In the genomic region with DNA sequence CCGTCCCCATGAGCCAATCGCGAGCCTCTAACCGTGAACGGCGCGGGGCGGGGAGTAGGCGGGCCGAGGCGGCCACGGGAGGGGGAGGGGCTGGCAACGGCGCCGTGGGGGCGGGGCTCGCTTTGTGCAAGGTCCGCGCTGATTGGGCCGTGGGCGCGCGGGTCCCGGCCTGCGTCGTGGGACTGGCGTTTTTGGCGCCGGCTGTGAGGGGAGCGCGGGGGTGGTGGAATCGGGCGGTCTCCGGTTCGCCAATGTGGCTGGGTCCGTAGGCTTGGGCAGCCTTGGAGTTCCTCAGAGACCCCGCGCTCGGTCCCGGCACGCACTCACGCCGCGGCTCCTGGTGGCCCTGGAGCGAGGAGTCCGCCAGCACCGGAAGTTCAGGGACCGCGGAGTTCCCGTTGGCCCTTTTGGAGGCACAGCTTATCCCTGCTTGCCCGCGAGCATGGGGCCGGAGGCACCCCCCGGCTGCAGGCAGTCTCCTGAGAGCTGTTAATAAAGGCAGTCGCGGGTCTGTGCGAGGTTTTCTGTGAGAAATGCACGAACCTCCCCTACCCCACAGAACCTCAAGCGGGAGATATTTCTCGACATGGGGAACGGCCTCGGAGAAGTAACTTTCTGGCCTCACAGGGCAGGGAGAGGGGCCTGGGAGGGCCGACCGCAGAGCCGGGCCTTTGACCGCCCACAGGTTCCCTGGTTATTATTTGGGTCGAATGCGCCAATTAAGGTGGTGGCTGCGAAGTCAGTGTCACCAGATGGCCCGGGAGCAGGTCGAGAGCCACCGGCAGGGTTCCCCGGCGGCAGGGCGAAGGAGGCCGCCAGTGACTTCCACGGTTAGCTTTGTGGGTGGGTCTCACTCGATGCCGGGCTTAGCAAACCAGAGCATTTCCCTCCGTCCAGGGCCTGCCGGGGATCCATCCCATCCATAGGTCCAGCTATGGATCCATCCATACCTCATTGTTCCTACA, we compare ENCODE assay signal across 1 cellular context.
TF ChIP-seq lines count a peak whose summit lies in the region.

No MANE protein-coding gene starts in this region.

TF ChIP-seq in HepG2, 621 proteins besides CTCF, POLR2A, EP300 and RAD21 (continued from another document and continues in another):
- TF ChIP-seq, protein P1, sequence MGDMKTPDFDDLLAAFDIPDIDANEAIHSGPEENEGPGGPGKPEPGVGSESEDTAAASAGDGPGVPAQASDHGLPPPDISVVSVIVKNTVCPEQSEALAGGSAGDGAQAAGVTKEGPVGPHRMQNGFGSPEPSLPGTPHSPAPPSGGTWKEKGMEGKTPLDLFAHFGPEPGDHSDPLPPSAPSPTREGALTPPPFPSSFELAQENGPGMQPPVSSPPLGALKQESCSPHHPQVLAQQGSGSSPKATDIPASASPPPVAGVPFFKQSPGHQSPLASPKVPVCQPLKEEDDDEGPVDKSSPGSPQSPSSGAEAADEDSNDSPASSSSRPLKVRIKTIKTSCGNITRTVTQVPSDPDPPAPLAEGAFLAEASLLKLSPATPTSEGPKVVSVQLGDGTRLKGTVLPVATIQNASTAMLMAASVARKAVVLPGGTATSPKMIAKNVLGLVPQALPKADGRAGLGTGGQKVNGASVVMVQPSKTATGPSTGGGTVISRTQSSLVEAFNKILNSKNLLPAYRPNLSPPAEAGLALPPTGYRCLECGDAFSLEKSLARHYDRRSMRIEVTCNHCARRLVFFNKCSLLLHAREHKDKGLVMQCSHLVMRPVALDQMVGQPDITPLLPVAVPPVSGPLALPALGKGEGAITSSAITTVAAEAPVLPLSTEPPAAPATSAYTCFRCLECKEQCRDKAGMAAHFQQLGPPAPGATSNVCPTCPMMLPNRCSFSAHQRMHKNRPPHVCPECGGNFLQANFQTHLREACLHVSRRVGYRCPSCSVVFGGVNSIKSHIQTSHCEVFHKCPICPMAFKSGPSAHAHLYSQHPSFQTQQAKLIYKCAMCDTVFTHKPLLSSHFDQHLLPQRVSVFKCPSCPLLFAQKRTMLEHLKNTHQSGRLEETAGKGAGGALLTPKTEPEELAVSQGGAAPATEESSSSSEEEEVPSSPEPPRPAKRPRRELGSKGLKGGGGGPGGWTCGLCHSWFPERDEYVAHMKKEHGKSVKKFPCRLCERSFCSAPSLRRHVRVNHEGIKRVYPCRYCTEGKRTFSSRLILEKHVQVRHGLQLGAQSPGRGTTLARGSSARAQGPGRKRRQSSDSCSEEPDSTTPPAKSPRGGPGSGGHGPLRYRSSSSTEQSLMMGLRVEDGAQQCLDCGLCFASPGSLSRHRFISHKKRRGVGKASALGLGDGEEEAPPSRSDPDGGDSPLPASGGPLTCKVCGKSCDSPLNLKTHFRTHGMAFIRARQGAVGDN (CRISPR knock-in tag; IDR thresholded peaks at IDR 0.05), result peak; percentile 78
- TF ChIP-seq, protein P2, sequence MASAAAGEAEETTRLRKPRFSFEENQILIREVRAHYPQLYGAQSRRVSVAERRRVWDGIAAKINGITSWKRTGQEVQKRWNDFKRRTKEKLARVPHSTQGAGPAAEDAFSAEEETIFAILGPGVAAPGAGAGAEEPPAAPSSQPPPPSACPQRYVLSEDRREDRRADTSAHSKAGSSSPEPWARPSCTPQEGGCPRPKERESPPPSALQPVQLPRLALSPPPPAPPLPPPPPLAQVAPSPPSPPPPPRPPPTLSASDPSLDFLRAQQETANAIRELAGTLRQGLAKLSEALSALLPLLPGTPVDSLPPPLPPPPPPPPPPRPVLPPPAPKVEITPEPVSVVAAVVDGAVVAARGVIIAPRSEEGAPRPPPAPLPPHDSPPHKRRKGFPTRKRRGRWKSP (CRISPR knock-in tag; IDR thresholded peaks at IDR 0.05), result peak; percentile 73; the same call in 1 of the 2 replicates
- TF ChIP-seq, protein P3, sequence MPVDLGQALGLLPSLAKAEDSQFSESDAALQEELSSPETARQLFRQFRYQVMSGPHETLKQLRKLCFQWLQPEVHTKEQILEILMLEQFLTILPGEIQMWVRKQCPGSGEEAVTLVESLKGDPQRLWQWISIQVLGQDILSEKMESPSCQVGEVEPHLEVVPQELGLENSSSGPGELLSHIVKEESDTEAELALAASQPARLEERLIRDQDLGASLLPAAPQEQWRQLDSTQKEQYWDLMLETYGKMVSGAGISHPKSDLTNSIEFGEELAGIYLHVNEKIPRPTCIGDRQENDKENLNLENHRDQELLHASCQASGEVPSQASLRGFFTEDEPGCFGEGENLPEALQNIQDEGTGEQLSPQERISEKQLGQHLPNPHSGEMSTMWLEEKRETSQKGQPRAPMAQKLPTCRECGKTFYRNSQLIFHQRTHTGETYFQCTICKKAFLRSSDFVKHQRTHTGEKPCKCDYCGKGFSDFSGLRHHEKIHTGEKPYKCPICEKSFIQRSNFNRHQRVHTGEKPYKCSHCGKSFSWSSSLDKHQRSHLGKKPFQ (CRISPR knock-in tag; IDR thresholded peaks at IDR 0.05; ENCODE audit: insufficient replicate concordance), result peak; percentile 67
- TF ChIP-seq ZNF629 (CRISPR knock-in tag; conservative IDR thresholded peaks at IDR 0.05) (0 out of 2 replicates have a peak, but pooled peaks have one; percentile 7), ZNF776 (CRISPR knock-in tag; IDR thresholded peaks at IDR 0.05) (peak; percentile 83; the same call in 1 of the 2 replicates), ZNF777 (CRISPR knock-in tag; IDR thresholded peaks at IDR 0.05) (peak; percentile 67), KLF6 (CRISPR knock-in tag; IDR thresholded peaks at IDR 0.05) (no peak), ZNF329 (CRISPR knock-in tag; IDR thresholded peaks at IDR 0.05; ENCODE audit: low read depth) (peak; percentile 58; the same call in 1 of the 2 replicates), FOXO1 (CRISPR knock-in tag; IDR thresholded peaks at IDR 0.05) (0 out of 2 replicates have a peak, but pooled peaks have one; percentile 11), ZNF160 (CRISPR knock-in tag; IDR thresholded peaks at IDR 0.05) (peak; percentile 63; the same call in 1 of the 2 replicates), RFXAP (CRISPR knock-in tag; IDR thresholded peaks at IDR 0.05; ENCODE audit: borderline replicate concordance) (peak; percentile 33), MEIS2 (CRISPR knock-in tag; IDR thresholded peaks at IDR 0.05) (peak; percentile 84), ZFAT (CRISPR knock-in tag; conservative IDR thresholded peaks at IDR 0.05) (peak; percentile 90; the same call in 1 of the 2 replicates), ZNF441 (CRISPR knock-in tag; IDR thresholded peaks at IDR 0.05; ENCODE audit: borderline replicate concordance) (peak; percentile 56; the same call in 1 of the 2 replicates), NFYB (CRISPR knock-in tag; IDR thresholded peaks at IDR 0.05) (peak; percentile 58; the same call in 1 of the 2 replicates), RNF2 (conservative IDR thresholded peaks at IDR 0.05; ENCODE audit: low read depth) (peak; percentile 83), ELF4 (CRISPR knock-in tag; IDR thresholded peaks at IDR 0.05; ENCODE audit: borderline replicate concordance) (no peak; the same call in 1 of the 2 replicates), ZNF501 (CRISPR knock-in tag; IDR thresholded peaks at IDR 0.05) (peak; percentile 51; the same call in 1 of the 2 replicates), ZNF34 (CRISPR knock-in tag; IDR thresholded peaks at IDR 0.05; ENCODE audit: borderline replicate concordance) (peak; percentile 12; the same call in 1 of the 2 replicates), ZNF772 (CRISPR knock-in tag; IDR thresholded peaks at IDR 0.05) (peak; percentile 71; the same call in 1 of the 2 replicates), BRD4 (CRISPR knock-in tag; IDR thresholded peaks at IDR 0.05) (peak; percentile 79), THAP11 (CRISPR knock-in tag; IDR thresholded peaks at IDR 0.05) (peak; percentile 63; the same call in 1 of the 2 replicates), ZNF563 (CRISPR knock-in tag; IDR thresholded peaks at IDR 0.05) (peak; percentile 47; the same call in 1 of the 2 replicates), ZBTB38 (CRISPR knock-in tag; IDR thresholded peaks at IDR 0.05) (peak; percentile 1; the same call in 1 of the 2 replicates), ZC3H13 (CRISPR knock-in tag; IDR thresholded peaks at IDR 0.05) (peak; percentile 53), ZNF367 (CRISPR knock-in tag; IDR thresholded peaks at IDR 0.05; ENCODE audit: borderline replicate concordance) (peak; percentile 65; the same call in 1 of the 2 replicates), NKX3-1 (CRISPR knock-in tag; IDR thresholded peaks at IDR 0.05) (peak; percentile 79)
- TF ChIP-seq, protein P4, sequence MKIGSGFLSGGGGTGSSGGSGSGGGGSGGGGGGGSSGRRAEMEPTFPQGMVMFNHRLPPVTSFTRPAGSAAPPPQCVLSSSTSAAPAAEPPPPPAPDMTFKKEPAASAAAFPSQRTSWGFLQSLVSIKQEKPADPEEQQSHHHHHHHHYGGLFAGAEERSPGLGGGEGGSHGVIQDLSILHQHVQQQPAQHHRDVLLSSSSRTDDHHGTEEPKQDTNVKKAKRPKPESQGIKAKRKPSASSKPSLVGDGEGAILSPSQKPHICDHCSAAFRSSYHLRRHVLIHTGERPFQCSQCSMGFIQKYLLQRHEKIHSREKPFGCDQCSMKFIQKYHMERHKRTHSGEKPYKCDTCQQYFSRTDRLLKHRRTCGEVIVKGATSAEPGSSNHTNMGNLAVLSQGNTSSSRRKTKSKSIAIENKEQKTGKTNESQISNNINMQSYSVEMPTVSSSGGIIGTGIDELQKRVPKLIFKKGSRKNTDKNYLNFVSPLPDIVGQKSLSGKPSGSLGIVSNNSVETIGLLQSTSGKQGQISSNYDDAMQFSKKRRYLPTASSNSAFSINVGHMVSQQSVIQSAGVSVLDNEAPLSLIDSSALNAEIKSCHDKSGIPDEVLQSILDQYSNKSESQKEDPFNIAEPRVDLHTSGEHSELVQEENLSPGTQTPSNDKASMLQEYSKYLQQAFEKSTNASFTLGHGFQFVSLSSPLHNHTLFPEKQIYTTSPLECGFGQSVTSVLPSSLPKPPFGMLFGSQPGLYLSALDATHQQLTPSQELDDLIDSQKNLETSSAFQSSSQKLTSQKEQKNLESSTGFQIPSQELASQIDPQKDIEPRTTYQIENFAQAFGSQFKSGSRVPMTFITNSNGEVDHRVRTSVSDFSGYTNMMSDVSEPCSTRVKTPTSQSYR (CRISPR knock-in tag; IDR thresholded peaks at IDR 0.05; ENCODE audit: borderline replicate concordance), result peak; percentile 84
- TF ChIP-seq, protein P5, sequence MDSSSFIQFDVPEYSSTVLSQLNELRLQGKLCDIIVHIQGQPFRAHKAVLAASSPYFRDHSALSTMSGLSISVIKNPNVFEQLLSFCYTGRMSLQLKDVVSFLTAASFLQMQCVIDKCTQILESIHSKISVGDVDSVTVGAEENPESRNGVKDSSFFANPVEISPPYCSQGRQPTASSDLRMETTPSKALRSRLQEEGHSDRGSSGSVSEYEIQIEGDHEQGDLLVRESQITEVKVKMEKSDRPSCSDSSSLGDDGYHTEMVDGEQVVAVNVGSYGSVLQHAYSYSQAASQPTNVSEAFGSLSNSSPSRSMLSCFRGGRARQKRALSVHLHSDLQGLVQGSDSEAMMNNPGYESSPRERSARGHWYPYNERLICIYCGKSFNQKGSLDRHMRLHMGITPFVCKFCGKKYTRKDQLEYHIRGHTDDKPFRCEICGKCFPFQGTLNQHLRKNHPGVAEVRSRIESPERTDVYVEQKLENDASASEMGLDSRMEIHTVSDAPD (CRISPR knock-in tag; IDR thresholded peaks at IDR 0.05), result peak; percentile 64; the same call in 1 of the 2 replicates
- TF ChIP-seq, protein P6, sequence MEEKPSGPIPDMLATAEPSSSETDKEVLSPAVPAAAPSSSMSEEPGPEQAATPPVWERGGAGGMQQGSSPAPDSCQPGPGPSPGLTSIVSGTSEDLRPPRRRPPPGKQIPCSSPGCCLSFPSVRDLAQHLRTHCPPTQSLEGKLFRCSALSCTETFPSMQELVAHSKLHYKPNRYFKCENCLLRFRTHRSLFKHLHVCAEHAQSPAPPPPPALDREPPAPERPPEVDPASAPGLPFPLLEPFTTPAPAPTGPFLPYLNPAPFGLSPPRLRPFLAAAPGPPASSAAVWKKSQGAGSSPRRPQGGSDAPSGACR (CRISPR knock-in tag; IDR thresholded peaks at IDR 0.05), result peak; percentile 61
- TF ChIP-seq, protein P7, sequence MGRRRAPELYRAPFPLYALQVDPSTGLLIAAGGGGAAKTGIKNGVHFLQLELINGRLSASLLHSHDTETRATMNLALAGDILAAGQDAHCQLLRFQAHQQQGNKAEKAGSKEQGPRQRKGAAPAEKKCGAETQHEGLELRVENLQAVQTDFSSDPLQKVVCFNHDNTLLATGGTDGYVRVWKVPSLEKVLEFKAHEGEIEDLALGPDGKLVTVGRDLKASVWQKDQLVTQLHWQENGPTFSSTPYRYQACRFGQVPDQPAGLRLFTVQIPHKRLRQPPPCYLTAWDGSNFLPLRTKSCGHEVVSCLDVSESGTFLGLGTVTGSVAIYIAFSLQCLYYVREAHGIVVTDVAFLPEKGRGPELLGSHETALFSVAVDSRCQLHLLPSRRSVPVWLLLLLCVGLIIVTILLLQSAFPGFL (CRISPR knock-in tag; IDR thresholded peaks at IDR 0.05), result 0 out of 2 replicates have a peak, but pooled peaks have one; percentile 69
- TF ChIP-seq, protein P8, sequence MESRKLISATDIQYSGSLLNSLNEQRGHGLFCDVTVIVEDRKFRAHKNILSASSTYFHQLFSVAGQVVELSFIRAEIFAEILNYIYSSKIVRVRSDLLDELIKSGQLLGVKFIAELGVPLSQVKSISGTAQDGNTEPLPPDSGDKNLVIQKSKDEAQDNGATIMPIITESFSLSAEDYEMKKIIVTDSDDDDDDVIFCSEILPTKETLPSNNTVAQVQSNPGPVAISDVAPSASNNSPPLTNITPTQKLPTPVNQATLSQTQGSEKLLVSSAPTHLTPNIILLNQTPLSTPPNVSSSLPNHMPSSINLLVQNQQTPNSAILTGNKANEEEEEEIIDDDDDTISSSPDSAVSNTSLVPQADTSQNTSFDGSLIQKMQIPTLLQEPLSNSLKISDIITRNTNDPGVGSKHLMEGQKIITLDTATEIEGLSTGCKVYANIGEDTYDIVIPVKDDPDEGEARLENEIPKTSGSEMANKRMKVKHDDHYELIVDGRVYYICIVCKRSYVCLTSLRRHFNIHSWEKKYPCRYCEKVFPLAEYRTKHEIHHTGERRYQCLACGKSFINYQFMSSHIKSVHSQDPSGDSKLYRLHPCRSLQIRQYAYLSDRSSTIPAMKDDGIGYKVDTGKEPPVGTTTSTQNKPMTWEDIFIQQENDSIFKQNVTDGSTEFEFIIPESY (CRISPR knock-in tag; IDR thresholded peaks at IDR 0.05), result no peak
- TF ChIP-seq, protein P9, sequence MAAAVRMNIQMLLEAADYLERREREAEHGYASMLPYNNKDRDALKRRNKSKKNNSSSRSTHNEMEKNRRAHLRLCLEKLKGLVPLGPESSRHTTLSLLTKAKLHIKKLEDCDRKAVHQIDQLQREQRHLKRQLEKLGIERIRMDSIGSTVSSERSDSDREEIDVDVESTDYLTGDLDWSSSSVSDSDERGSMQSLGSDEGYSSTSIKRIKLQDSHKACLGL (CRISPR knock-in tag; IDR thresholded peaks at IDR 0.05), result peak; percentile 94
- TF ChIP-seq, protein P10, sequence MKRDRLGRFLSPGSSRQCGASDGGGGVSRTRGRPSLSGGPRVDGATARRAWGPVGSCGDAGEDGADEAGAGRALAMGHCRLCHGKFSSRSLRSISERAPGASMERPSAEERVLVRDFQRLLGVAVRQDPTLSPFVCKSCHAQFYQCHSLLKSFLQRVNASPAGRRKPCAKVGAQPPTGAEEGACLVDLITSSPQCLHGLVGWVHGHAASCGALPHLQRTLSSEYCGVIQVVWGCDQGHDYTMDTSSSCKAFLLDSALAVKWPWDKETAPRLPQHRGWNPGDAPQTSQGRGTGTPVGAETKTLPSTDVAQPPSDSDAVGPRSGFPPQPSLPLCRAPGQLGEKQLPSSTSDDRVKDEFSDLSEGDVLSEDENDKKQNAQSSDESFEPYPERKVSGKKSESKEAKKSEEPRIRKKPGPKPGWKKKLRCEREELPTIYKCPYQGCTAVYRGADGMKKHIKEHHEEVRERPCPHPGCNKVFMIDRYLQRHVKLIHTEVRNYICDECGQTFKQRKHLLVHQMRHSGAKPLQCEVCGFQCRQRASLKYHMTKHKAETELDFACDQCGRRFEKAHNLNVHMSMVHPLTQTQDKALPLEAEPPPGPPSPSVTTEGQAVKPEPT (CRISPR knock-in tag; IDR thresholded peaks at IDR 0.05; ENCODE audit: low read depth), result peak; percentile 79; the same call in 1 of the 2 replicates
